Comparison of ENCODE assay signal across 14 cellular contexts in genomic region chr7:102883098-102883860, GRCh38. TPM values are rescaled to one million over a fixed set of nuclear protein-coding genes. Genes with fewer than 3 reads are reported as not detected.
DNase-seq lines count a peak whose midpoint lies in the region; ATAC-seq, FAIRE-seq and TF ChIP-seq lines count a peak whose summit lies in the region.
"Had no signal": no experiment of that assay in that cellular context is flagged by ENCODE, and none has a peak within 500 bp of the region (broad histone marks: within the 10 kb centered on the region; RNA-seq: fewer than 3 reads in every experiment).

No MANE protein-coding gene starts in this region.

- FAIRE-seq in urothelium cell line (lab: Jason Lieb, UNC) = no peak

- ATAC-seq in SK-N-SH treated with all-trans-retinoic acid at 6 μM for 48 hours (peak; percentile 71), HG02571 (IDR thresholded peaks at IDR 0.05; ENCODE audit: unreplicated experiment) (no peak)

- TF ChIP-seq CTCF in fibroblast of the aortic adventitia (IDR thresholded peaks at IDR 0.05; ENCODE audit: insufficient read depth, low read length) = no peak

- DNase-seq in SIG-M5 treated with dmso at 0.1 percent for 504 hours (lab: John Stamatoyannopoulos, UW; ENCODE audit: unreplicated experiment) = peak; percentile 58
- DNase-seq in SIG-M5 (lab: John Stamatoyannopoulos, UW) = no peak
- DNase-seq in fibroblast of the aortic adventitia (ENCODE audit: low read depth) = peak; percentile 57
- DNase-seq in urothelium cell line (ENCODE audit: low spot score) = no peak
- no peak for DNase-seq in NAMALWA (ENCODE audit: low spot score)
- DNase-seq in stimulated activated naive CD4-positive, alpha-beta T cell treated with Interleukin-2 at 50 U/mL for 16 hours (lab: John Stamatoyannopoulos, UW) = no peak
- DNase-seq: ACHN; activated CD4-positive, alpha-beta T cell treated with anti-CD3 and anti-CD28 coated beads for 1 hour; Karpas-422; naive B cell; thyroid gland had no signal

- no peak overlapping the region for H3K4me3 ChIP-seq in fibroblast of the aortic adventitia (ENCODE audit: low read depth, low read length)
- H3K4me3 ChIP-seq: ascending aorta, thyroid gland had no signal

TF ChIP-seq in SK-N-SH treated with all-trans-retinoic acid at 6 μM for 48 hours, 23 proteins besides CTCF, POLR2A, EP300 and RAD21:
- no peak for TF ChIP-seq BACH2 (CRISPR knock-in tag; IDR thresholded peaks at IDR 0.05; ENCODE audit: borderline replicate concordance)
- no peak for TF ChIP-seq PATZ1 (CRISPR knock-in tag; IDR thresholded peaks at IDR 0.05; ENCODE audit: borderline replicate concordance)
- no peak for TF ChIP-seq TCF4 (CRISPR knock-in tag; IDR thresholded peaks at IDR 0.05; ENCODE audit: borderline replicate concordance)
- no peak for TF ChIP-seq ESRRG (CRISPR knock-in tag; IDR thresholded peaks at IDR 0.05)
- no peak for TF ChIP-seq CSDC2 (CRISPR knock-in tag; IDR thresholded peaks at IDR 0.05)
- TF ChIP-seq OSR1 (CRISPR knock-in tag; IDR thresholded peaks at IDR 0.05) = no peak
- TF ChIP-seq ISL1 (CRISPR knock-in tag; IDR thresholded peaks at IDR 0.05) = no peak
- no peak for TF ChIP-seq ZFP30 (CRISPR knock-in tag; IDR thresholded peaks at IDR 0.05)
- TF ChIP-seq TSHZ2 (CRISPR knock-in tag; IDR thresholded peaks at IDR 0.05) = no peak
- TF ChIP-seq ZC3H10 (CRISPR knock-in tag; IDR thresholded peaks at IDR 0.05) = no peak
- TF ChIP-seq ZFP3 (CRISPR knock-in tag; IDR thresholded peaks at IDR 0.05) = no peak
- no peak for TF ChIP-seq SNAI2 (CRISPR knock-in tag; IDR thresholded peaks at IDR 0.05)
- no peak for TF ChIP-seq POU6F1 (CRISPR knock-in tag; IDR thresholded peaks at IDR 0.05; ENCODE audit: borderline replicate concordance, low read depth)
- TF ChIP-seq ARNTL (CRISPR knock-in tag; IDR thresholded peaks at IDR 0.05; ENCODE audit: borderline replicate concordance, low read depth) = no peak
- TF ChIP-seq PPARA (CRISPR knock-in tag; IDR thresholded peaks at IDR 0.05; ENCODE audit: borderline replicate concordance) = no peak
- TF ChIP-seq ZNF8 (CRISPR knock-in tag; IDR thresholded peaks at IDR 0.05) = no peak
- no peak for TF ChIP-seq GLIS3 (CRISPR knock-in tag; IDR thresholded peaks at IDR 0.05)

RNA-seq across cellular contexts. Expression of gene LRRC17, which starts 29.5 kb away (rescaled TPM):
- total RNA-seq in fibroblast of the aortic adventitia (ENCODE audit: low replicate concordance) = 95.6 and 131 TPM in 2 replicates

Comparison
In these comparisons a context has a peak if more than half of its experiments do, and no peak if none do; other contexts are left out.
1. DNase-seq: peak in SIG-M5 treated with dmso at 0.1 percent for 504 hours (single experiment) and fibroblast of the aortic adventitia (single experiment); none in SIG-M5 (single experiment), urothelium cell line (single experiment), NAMALWA (single experiment) and stimulated activated naive CD4-positive, alpha-beta T cell treated with Interleukin-2 at 50 U/mL for 16 hours (single experiment).